ENCODE assay signal across 9 cellular contexts in the genomic region with DNA sequence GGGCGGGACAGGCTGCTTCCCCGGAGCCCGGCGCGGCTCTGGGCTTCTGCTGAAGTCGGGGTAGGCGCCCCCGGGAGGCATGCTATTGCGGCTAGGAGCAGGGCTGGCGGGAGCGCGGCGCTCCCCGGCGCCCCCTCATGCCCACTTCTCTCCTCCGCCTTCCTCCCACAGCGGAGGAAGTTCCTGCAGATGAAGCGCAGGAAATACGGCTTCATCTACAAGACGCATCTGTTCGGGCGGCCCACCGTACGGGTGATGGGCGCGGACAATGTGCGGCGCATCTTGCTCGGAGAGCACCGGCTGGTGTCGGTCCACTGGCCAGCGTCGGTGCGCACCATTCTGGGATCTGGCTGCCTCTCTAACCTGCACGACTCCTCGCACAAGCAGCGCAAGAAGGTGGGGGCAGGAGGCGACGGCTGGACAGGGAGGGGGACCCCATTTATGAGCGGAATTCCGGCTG. TPM values are rescaled to one million over a fixed set of nuclear protein-coding genes. Genes with fewer than 3 reads are reported as not detected.
A peak's percentile ranks its signal among the peaks of the same experiment; 100 is the strongest.
DNase-seq lines count a peak whose midpoint lies in the region; ATAC-seq and TF ChIP-seq lines count a peak whose summit lies in the region.
"Had no signal": no experiment of that assay in that cellular context is flagged by ENCODE, and none has a peak within 500 bp of the region (broad histone marks: within the 10 kb centered on the region; RNA-seq: fewer than 3 reads in every experiment).

No MANE protein-coding gene starts in this region.

- no peak for ATAC-seq in GM21529 (IDR thresholded peaks at IDR 0.05; ENCODE audit: unreplicated experiment)
- ATAC-seq in HG02798 (IDR thresholded peaks at IDR 0.05; ENCODE audit: poor library complexity, unreplicated experiment), result no peak
- ATAC-seq in GM19397 (IDR thresholded peaks at IDR 0.05; ENCODE audit: unreplicated experiment), result no peak

- DNase-seq in BJ (ENCODE audit: low read depth) (no peak), HL-60 (ENCODE audit: low read depth in 1 of 2, low spot score in 1 of 2) (peak in 1 of 2 experiments; percentile 23), ureter (ENCODE audit: low spot score) (no peak)
- DNase-seq in activated CD4-positive, alpha-beta memory T cell treated with anti-CD3 and anti-CD28 coated beads, Interleukin-2, amount 10 ng/mL, durations not matched to agents 7 days and 5 days, result no peak

- H3K27ac Mint-ChIP-seq in activated CD4-positive, alpha-beta memory T cell treated with anti-CD3 and anti-CD28 coated beads, Interleukin-2, amount 10 ng/mL, durations not matched to agents 7 days and 5 days, result no peak overlapping the region

- TF ChIP-seq RAD21 in liver (IDR thresholded peaks at IDR 0.05), result no peak

- no peaks in the 10 kb centered on the region for H3K9me3 ChIP-seq in liver (ENCODE audit: control insufficient read depth in 4 of 4, low read length in 3 of 4)

- H3K4me3 Mint-ChIP-seq in activated CD4-positive, alpha-beta memory T cell treated with anti-CD3 and anti-CD28 coated beads, Interleukin-2, amount 10 ng/mL, durations not matched to agents 7 days and 5 days, result peak overlapping the region; percentile 62

- POLR2A ChIA-PET in BJ (lab: Charles Lee), result no interaction called here
- POLR2A ChIA-PET in activated CD4-positive, alpha-beta memory T cell treated with anti-CD3 and anti-CD28 coated beads, Interleukin-2, amount 10 ng/mL, durations not matched to agents 7 days and 5 days (lab: Charles Lee), result no interaction called here

- H3K27me3 ChIP-seq in BJ (ENCODE audit: control insufficient read depth, insufficient read depth, low read length) (peaks cover 66% of the 10 kb centered on the region), HL-60 (ENCODE audit: insufficient read depth, poor library complexity, severe bottlenecking) (peaks cover 78% of the 10 kb centered on the region), liver (ENCODE audit: control insufficient read depth in 4 of 4, insufficient read depth in 4 of 4, low read length in 3 of 4) (peaks cover 0 to 2% (median 0%) of the 10 kb centered on the region in 4 donors)

- CTCF ChIA-PET in BJ (lab: Yijun Ruan, JAX), result interaction anchor here (0.5 to 8.3 kb wide), 4 partner anchors 10 to 221 kb away, joined by 3 to 73 read pairs (median 3); partner anchors contain the start of gene CYP26C1
- CTCF ChIA-PET in activated CD4-positive, alpha-beta memory T cell treated with anti-CD3 and anti-CD28 coated beads, Interleukin-2, amount 10 ng/mL, durations not matched to agents 7 days and 5 days (lab: Charles Lee), result interaction anchor here (1.5 kb wide), 1 partner anchor 12 kb away, joined by 6 read pairs; no protein-coding TSS in a partner anchor

- peaks cover 24 to 80% (median 64%) of the 10 kb centered on the region in 4 donors for H3K4me1 ChIP-seq in liver (ENCODE audit: control insufficient read depth in 4 of 4, insufficient read depth in 4 of 4, low read length in 3 of 4)

- H3K4me3 ChIP-seq in BJ (ENCODE audit: low read depth, low read length), result peak overlapping the region; percentile 22
- peak overlapping the region; percentile 27 for H3K4me3 ChIP-seq in HL-60 (replicated peaks; ENCODE audit: insufficient read depth, low read length)
- H3K4me3 ChIP-seq in liver (ENCODE audit: low read depth in 1 of 3, low read length in 3 of 3), result peak overlapping the region in 2 of 3 donors; percentile 59 to 64

- peak; percentile 24; the same call in 1 of the 2 replicates for TF ChIP-seq CTCF in BJ (IDR thresholded peaks at IDR 0.05; ENCODE audit: insufficient read depth, low read depth, low read length)
- TF ChIP-seq CTCF in HL-60 (IDR thresholded peaks at IDR 0.05; ENCODE audit: insufficient read depth, low read length), result no peak
- no peak for TF ChIP-seq CTCF in liver (IDR thresholded peaks at IDR 0.05; ENCODE audit: low read depth, low read length, missing input control)

- under 1% methylated on average over 41 of the region's 41 CpGs for WGBS in liver

- H3K9me3 Mint-ChIP-seq in activated CD4-positive, alpha-beta memory T cell treated with anti-CD3 and anti-CD28 coated beads, Interleukin-2, amount 10 ng/mL, durations not matched to agents 7 days and 5 days, result no peaks in the 10 kb centered on the region

- H3K9ac ChIP-seq in liver (ENCODE audit: low read depth in 1 of 2, low read length in 2 of 2), result no peak overlapping the region

- H3K4me1 Mint-ChIP-seq in activated CD4-positive, alpha-beta memory T cell treated with anti-CD3 and anti-CD28 coated beads, Interleukin-2, amount 10 ng/mL, durations not matched to agents 7 days and 5 days, result peaks cover 34% of the 10 kb centered on the region

- H3K27me3 Mint-ChIP-seq in activated CD4-positive, alpha-beta memory T cell treated with anti-CD3 and anti-CD28 coated beads, Interleukin-2, amount 10 ng/mL, durations not matched to agents 7 days and 5 days, result peaks cover 83% of the 10 kb centered on the region

- H3K36me3 ChIP-seq in BJ (ENCODE audit: control insufficient read depth, insufficient read depth, low read length), result no peaks in the 10 kb centered on the region
- H3K36me3 ChIP-seq in liver (ENCODE audit: control insufficient read depth in 4 of 4, insufficient read depth in 3 of 4, low read depth in 1 of 4, low read length in 3 of 4), result no peaks in the 10 kb centered on the region

- H3K27ac ChIP-seq in HL-60 (replicated peaks) (no peak overlapping the region), liver (ENCODE audit: low read depth in 1 of 2, low read length in 2 of 2) (no peak overlapping the region)

- no peaks in the 10 kb centered on the region for H3K36me3 Mint-ChIP-seq in activated CD4-positive, alpha-beta memory T cell treated with anti-CD3 and anti-CD28 coated beads, Interleukin-2, amount 10 ng/mL, durations not matched to agents 7 days and 5 days (ENCODE audit: low read depth)

TF ChIP-seq in liver, 16 proteins besides CTCF, POLR2A, EP300 and RAD21 (continues in another document):
- TF ChIP-seq REST (IDR thresholded peaks at IDR 0.05) (no peak), TAF1 (conservative IDR thresholded peaks at IDR 0.05) (no peak), EGR1 (IDR thresholded peaks at IDR 0.05; ENCODE audit: low read depth in 2 of 2) (no peak), SP1 (IDR thresholded peaks at IDR 0.05) (no peak), RXRA (IDR thresholded peaks at IDR 0.05) (no peak), NR2F2 (IDR thresholded peaks at IDR 0.05) (no peak), HNF4G (IDR thresholded peaks at IDR 0.05) (no peak), HNF4A (conservative IDR thresholded peaks at IDR 0.05) (no peak), JUND (IDR thresholded peaks at IDR 0.05) (no peak), FOXA2 (IDR thresholded peaks at IDR 0.05) (no peak), GABPA (IDR thresholded peaks at IDR 0.05 in 1 of 2, conservative IDR thresholded peaks at IDR 0.05 in 1 of 2) (no peak), YY1 (IDR thresholded peaks at IDR 0.05) (no peak)
- TF ChIP-seq, protein P1, sequence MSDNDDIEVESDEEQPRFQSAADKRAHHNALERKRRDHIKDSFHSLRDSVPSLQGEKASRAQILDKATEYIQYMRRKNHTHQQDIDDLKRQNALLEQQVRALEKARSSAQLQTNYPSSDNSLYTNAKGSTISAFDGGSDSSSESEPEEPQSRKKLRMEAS (IDR thresholded peaks at IDR 0.05), result no peak
- TF ChIP-seq, protein P2, sequence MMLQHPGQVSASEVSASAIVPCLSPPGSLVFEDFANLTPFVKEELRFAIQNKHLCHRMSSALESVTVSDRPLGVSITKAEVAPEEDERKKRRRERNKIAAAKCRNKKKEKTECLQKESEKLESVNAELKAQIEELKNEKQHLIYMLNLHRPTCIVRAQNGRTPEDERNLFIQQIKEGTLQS (IDR thresholded peaks at IDR 0.05), result no peak

RNA-seq across cellular contexts. Expression of gene CYP26A1, which starts 0.5 kb away (rescaled TPM):
- polyA plus RNA-seq in BJ (2011; rRNA removed) (0.06 TPM in 1 of 2 replicates, not detected in the other), liver (1 to 10 TPM in 1 of 2 donors, under 1 TPM in 1; 0.29 to 1.4 TPM)
- not detected in 2 replicates for polyA minus RNA-seq in BJ (2011; rRNA and poly(A)+ RNA removed)
- not detected for total RNA-seq in activated CD4-positive, alpha-beta memory T cell treated with anti-CD3 and anti-CD28 coated beads, Interleukin-2, amount 10 ng/mL, durations not matched to agents 7 days and 5 days
- total RNA-seq in liver (under 1 TPM in 1 of 2 donors, not detected in 1; 0.08 TPM), ureter (not detected)
- polyA plus RNA-seq: esophagus had no signal

RNA-seq across cellular contexts. Expression of gene CYP26C1, which starts 13.6 kb away (rescaled TPM):
- polyA plus RNA-seq in BJ (2011; rRNA removed), result 0.05 and 0.09 TPM in 2 replicates
- not detected in 2 replicates for polyA minus RNA-seq in BJ (2011; rRNA and poly(A)+ RNA removed)
- not detected for total RNA-seq in activated CD4-positive, alpha-beta memory T cell treated with anti-CD3 and anti-CD28 coated beads, Interleukin-2, amount 10 ng/mL, durations not matched to agents 7 days and 5 days
- under 1 TPM; 0.09 to 0.25 TPM for total RNA-seq in liver
- polyA plus RNA-seq in liver, result not detected
- total RNA-seq in ureter, result 0.10 TPM
